In the genomic region with DNA sequence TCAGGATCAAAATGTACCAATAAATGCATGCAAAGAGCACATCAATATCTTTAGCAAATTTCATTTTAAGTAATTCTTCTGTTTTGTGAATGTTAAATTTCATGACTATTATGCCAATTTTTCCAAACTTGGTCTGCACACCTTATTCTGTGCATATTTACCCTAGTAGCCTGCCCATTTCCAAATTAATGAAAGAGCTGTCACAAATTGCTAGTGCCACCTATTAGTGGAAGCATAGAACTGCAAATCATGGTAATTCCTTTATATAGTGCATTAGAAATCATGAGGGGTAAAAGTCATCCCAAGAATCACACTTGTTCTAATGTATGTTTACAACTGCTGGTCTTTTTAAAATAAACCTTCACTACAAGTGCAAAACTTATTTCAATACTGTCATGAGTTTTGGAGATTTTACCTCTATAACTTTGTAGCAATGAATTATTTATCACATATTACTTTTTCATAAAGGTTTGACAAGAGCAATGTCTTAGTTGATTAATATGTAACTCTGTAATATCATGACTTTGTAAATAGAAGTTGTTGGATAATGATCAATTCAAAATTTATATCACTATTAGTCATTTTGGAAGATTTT, we compare ENCODE assay signal across 8 cellular contexts. TPM values are rescaled to one million over a fixed set of nuclear protein-coding genes. Genes with fewer than 3 reads are reported as not detected.
DNase-seq lines count a peak whose midpoint lies in the region; ATAC-seq and TF ChIP-seq lines count a peak whose summit lies in the region.

No MANE protein-coding gene starts in this region.

- ATAC-seq in HG02678 (IDR thresholded peaks at IDR 0.05; ENCODE audit: unreplicated experiment) (no peak), GM19023 (IDR thresholded peaks at IDR 0.05; ENCODE audit: unreplicated experiment) (no peak)

- no peaks in the 10 kb centered on the region for H3K27me3 ChIP-seq in HL-60 (ENCODE audit: insufficient read depth, poor library complexity, severe bottlenecking)
- no peaks in the 10 kb centered on the region for H3K27me3 ChIP-seq in WERI-Rb-1 (ENCODE audit: insufficient read depth, low read depth, severe bottlenecking)

- H3K4me3 ChIP-seq in HL-60 (replicated peaks; ENCODE audit: insufficient read depth, low read length) (no peak overlapping the region), WERI-Rb-1 (ENCODE audit: low read depth, low read length) (no peak overlapping the region)

- no peaks in the 10 kb centered on the region for H3K9me3 ChIP-seq in WERI-Rb-1 (ENCODE audit: severe bottlenecking)

- intact Hi-C loops in posterior vena cava (cut with DNase I) = loop anchor here in 1 of 2 donors (5.0 kb wide), 1 partner anchor 798 kb away; no protein-coding TSS in a partner anchor

- peak; percentile 70 for TF ChIP-seq CTCF in C4-2B (conservative IDR thresholded peaks at IDR 0.05)
- peak; percentile 1 for TF ChIP-seq CTCF in HL-60 (IDR thresholded peaks at IDR 0.05; ENCODE audit: insufficient read depth, low read length)
- TF ChIP-seq CTCF in WERI-Rb-1 (IDR thresholded peaks at IDR 0.05; ENCODE audit: low read depth, low read length) = peak; percentile 23; the same call in 1 of the 2 replicates

- H3K27ac ChIP-seq in C4-2B (no peak overlapping the region), HL-60 (replicated peaks) (no peak overlapping the region), WERI-Rb-1 (no peak overlapping the region)

- H3K36me3 ChIP-seq in WERI-Rb-1 = no peaks in the 10 kb centered on the region

- DNase-seq in HL-60 (ENCODE audit: low read depth in 1 of 2, low spot score in 1 of 2) (no peak), WERI-Rb-1 (no peak), left kidney (ENCODE audit: low read depth, low spot score) (peak; percentile 45), posterior vena cava (ENCODE audit: low spot score) (no peak)
- DNase-seq in effector CD8-positive, alpha-beta T cell (lab: John Stamatoyannopoulos, UW) = no peak

RNA-seq across cellular contexts. Expression of a gene that starts 5.7 kb away (rescaled TPM):
- total RNA-seq in posterior vena cava = 10 to 100 TPM; 10.9 to 19.4 TPM

Comparison
In these comparisons a context has a peak if more than half of its experiments do, and no peak if none do; other contexts are left out.
1. CTCF ChIP-seq: peak in every context shown above with its lines; median percentile 70 in C4-2B; 23 in WERI-Rb-1; 1 in HL-60.